9 cellular contexts compared by ENCODE assay signal in genomic region chr7:106421181-106421762, GRCh38.
DNase-seq lines count a peak whose midpoint lies in the region; ATAC-seq and TF ChIP-seq lines count a peak whose summit lies in the region.
"Had no signal": no experiment of that assay in that cellular context is flagged by ENCODE, and none has a peak within 500 bp of the region (broad histone marks: within the 10 kb centered on the region; RNA-seq: fewer than 3 reads in every experiment).

No MANE protein-coding gene starts in this region.

- H4K8ac ChIP-seq in trophoblast cell (ENCODE audit: low read depth, low read length): no peak overlapping the region

- peaks cover 4% of the 10 kb centered on the region for H3K9me3 ChIP-seq in trophoblast cell (ENCODE audit: insufficient read depth, low read depth, low read length)

- no peak overlapping the region for H2BK5ac ChIP-seq in trophoblast cell (ENCODE audit: low read depth, low read length, poor library complexity)

- H3K27ac Mint-ChIP-seq in activated CD8-positive, alpha-beta T cell treated with anti-CD3 and anti-CD28 coated beads for 36 hours: peak overlapping the region; percentile 91
- no peak overlapping the region for H3K27ac Mint-ChIP-seq in activated CD8-positive, alpha-beta T cell treated with anti-CD3 and anti-CD28 coated beads, Interleukin-2, amount 10 ng/mL, durations not matched to agents 7 days and 5 days
- H3K27ac Mint-ChIP-seq: T-cell had no signal

- H3K4me1 ChIP-seq in trophoblast cell (ENCODE audit: control insufficient read depth in 1 of 2, insufficient read depth in 2 of 2, low read length in 2 of 2): no peaks in the 10 kb centered on the region

- H3K4me3 Mint-ChIP-seq in activated CD8-positive, alpha-beta T cell treated with anti-CD3 and anti-CD28 coated beads for 36 hours: no peak overlapping the region
- no peak overlapping the region for H3K4me3 Mint-ChIP-seq in activated CD8-positive, alpha-beta T cell treated with anti-CD3 and anti-CD28 coated beads, Interleukin-2, amount 10 ng/mL, durations not matched to agents 7 days and 5 days
- H3K4me3 Mint-ChIP-seq: T-cell had no signal

- no peaks in the 10 kb centered on the region for H3K79me2 ChIP-seq in trophoblast cell (ENCODE audit: control insufficient read depth, insufficient read depth, low read length, poor library complexity)

- no peak for DNase-seq in activated CD8-positive, alpha-beta T cell treated with anti-CD3 and anti-CD28 coated beads for 36 hours
- DNase-seq in activated CD8-positive, alpha-beta T cell treated with anti-CD3 and anti-CD28 coated beads, Interleukin-2, amount 10 ng/mL, durations not matched to agents 7 days and 5 days: no peak
- DNase-seq in SIG-M5 treated with dmso at 0.1 percent for 504 hours (lab: John Stamatoyannopoulos, UW; ENCODE audit: unreplicated experiment) (peak; percentile 70), fibroblast of mammary gland (ENCODE audit: low read depth) (peak; percentile 94), trophoblast cell (peak; percentile 45 to 65), NK-92 (lab: John Stamatoyannopoulos, UW; ENCODE audit: unreplicated experiment) (no peak), NCI-H2081 treated with DMSO at 0.1 percent for 48 hours (lab: John Stamatoyannopoulos, UW) (no peak)

- no peaks in the 10 kb centered on the region for H3K36me3 ChIP-seq in trophoblast cell (ENCODE audit: control insufficient read depth in 1 of 2, insufficient read depth in 2 of 2, low read length in 2 of 2)

- WGBS in trophoblast cell (ENCODE audit: extremely low coverage, insufficient coverage, insufficient read length): no CpG with 5 or more reads among the region's 6 CpGs

- H4K12ac ChIP-seq in trophoblast cell (ENCODE audit: low read depth, low read length): no peak overlapping the region

- no peak overlapping the region for H3K14ac ChIP-seq in trophoblast cell (ENCODE audit: low read length)

- H2BK120ac ChIP-seq in trophoblast cell (ENCODE audit: insufficient read depth, low read length, poor library complexity): no peak overlapping the region

- CTCF ChIA-PET in activated CD8-positive, alpha-beta T cell treated with anti-CD3 and anti-CD28 coated beads for 36 hours (lab: Charles Lee): interaction anchor here (1.6 kb wide), 1 partner anchor 75 kb away, joined by 5 read pairs; no protein-coding TSS in a partner anchor
- CTCF ChIA-PET in activated CD8-positive, alpha-beta T cell treated with anti-CD3 and anti-CD28 coated beads, Interleukin-2, amount 10 ng/mL, durations not matched to agents 7 days and 5 days (lab: Charles Lee): interaction anchor here (1.2 kb wide), 1 partner anchor 27 kb away, joined by 3 read pairs; no protein-coding TSS in a partner anchor

- H3K79me1 ChIP-seq in trophoblast cell (ENCODE audit: low read length): no peaks in the 10 kb centered on the region

- no peak for ATAC-seq in activated CD8-positive, alpha-beta T cell treated with anti-CD3 and anti-CD28 coated beads for 36 hours
- no peak for ATAC-seq in activated CD8-positive, alpha-beta T cell treated with anti-CD3 and anti-CD28 coated beads, Interleukin-2, amount 10 ng/mL, durations not matched to agents 7 days and 5 days
- ATAC-seq in GM19023 (IDR thresholded peaks at IDR 0.05; ENCODE audit: unreplicated experiment): no peak
- ATAC-seq: T-cell had no signal

- no peak overlapping the region for H2AFZ ChIP-seq in trophoblast cell (ENCODE audit: insufficient read depth, low read length, poor library complexity)

- POLR2A ChIA-PET in activated CD8-positive, alpha-beta T cell treated with anti-CD3 and anti-CD28 coated beads for 36 hours (lab: Charles Lee): interaction anchor here (0.6 to 3.5 kb wide), 3 partner anchors 12 to 136 kb away, joined by 3 to 20 read pairs (median 15); partner anchors contain the start of gene NAMPT
- POLR2A ChIA-PET in activated CD8-positive, alpha-beta T cell treated with anti-CD3 and anti-CD28 coated beads, Interleukin-2, amount 10 ng/mL, durations not matched to agents 7 days and 5 days (lab: Charles Lee): no interaction called here

- no peak overlapping the region for H3K9ac ChIP-seq in trophoblast cell (ENCODE audit: low read length)

- H3K23ac ChIP-seq in trophoblast cell (ENCODE audit: low read length): no peak overlapping the region

- H3K36me3 Mint-ChIP-seq in activated CD8-positive, alpha-beta T cell treated with anti-CD3 and anti-CD28 coated beads for 36 hours (ENCODE audit: low read depth): peaks cover 29% of the 10 kb centered on the region
- H3K36me3 Mint-ChIP-seq in activated CD8-positive, alpha-beta T cell treated with anti-CD3 and anti-CD28 coated beads, Interleukin-2, amount 10 ng/mL, durations not matched to agents 7 days and 5 days (ENCODE audit: low read depth): no peaks in the 10 kb centered on the region
- H3K36me3 Mint-ChIP-seq: T-cell had no signal

- peaks cover 3% of the 10 kb centered on the region for H3K27me3 Mint-ChIP-seq in activated CD8-positive, alpha-beta T cell treated with anti-CD3 and anti-CD28 coated beads for 36 hours
- no peaks in the 10 kb centered on the region for H3K27me3 Mint-ChIP-seq in activated CD8-positive, alpha-beta T cell treated with anti-CD3 and anti-CD28 coated beads, Interleukin-2, amount 10 ng/mL, durations not matched to agents 7 days and 5 days (ENCODE audit: low read depth)

- no peak overlapping the region for H2BK12ac ChIP-seq in trophoblast cell (ENCODE audit: low read length)

- H4K91ac ChIP-seq in trophoblast cell (ENCODE audit: low read depth, low read length): no peak overlapping the region

- H3K18ac ChIP-seq in trophoblast cell (ENCODE audit: low read length): no peak overlapping the region

- H3K27me3 ChIP-seq in trophoblast cell (ENCODE audit: insufficient read depth, low read length): no peaks in the 10 kb centered on the region

- H3K27ac ChIP-seq in trophoblast cell (ENCODE audit: low read depth, low read length): no peak overlapping the region

- H3K4me2 ChIP-seq in trophoblast cell (ENCODE audit: low read length): no peak overlapping the region

- no peak overlapping the region for H2AK5ac ChIP-seq in trophoblast cell (ENCODE audit: low read length)

- no peak overlapping the region for H3K4me3 ChIP-seq in fibroblast of mammary gland (ENCODE audit: control insufficient read depth, low read depth, low read length)
- no peak overlapping the region for H3K4me3 ChIP-seq in trophoblast cell (ENCODE audit: low read depth, low read length)

- TF ChIP-seq CTCF in activated CD8-positive, alpha-beta T cell treated with anti-CD3 and anti-CD28 coated beads for 36 hours (IDR thresholded peaks at IDR 0.05): no peak
- TF ChIP-seq CTCF in fibroblast of mammary gland (conservative IDR thresholded peaks at IDR 0.05; ENCODE audit: control insufficient read depth, insufficient read depth, low read depth, low read length): no peak

- H3K9me3 Mint-ChIP-seq in activated CD8-positive, alpha-beta T cell treated with anti-CD3 and anti-CD28 coated beads for 36 hours: peaks cover 25% of the 10 kb centered on the region
- peaks cover 5% of the 10 kb centered on the region for H3K9me3 Mint-ChIP-seq in activated CD8-positive, alpha-beta T cell treated with anti-CD3 and anti-CD28 coated beads, Interleukin-2, amount 10 ng/mL, durations not matched to agents 7 days and 5 days (ENCODE audit: insufficient read depth)

- intact Hi-C loops in activated CD8-positive, alpha-beta T cell treated with anti-CD3 and anti-CD28 coated beads for 36 hours (cut with micrococcal nuclease): no loop called here

- H3K4me1 Mint-ChIP-seq in activated CD8-positive, alpha-beta T cell treated with anti-CD3 and anti-CD28 coated beads for 36 hours (ENCODE audit: low read depth): peaks cover 86% of the 10 kb centered on the region
- peaks cover 12% of the 10 kb centered on the region for H3K4me1 Mint-ChIP-seq in activated CD8-positive, alpha-beta T cell treated with anti-CD3 and anti-CD28 coated beads, Interleukin-2, amount 10 ng/mL, durations not matched to agents 7 days and 5 days (ENCODE audit: low read depth)

- no peak overlapping the region for H3K4ac ChIP-seq in trophoblast cell (ENCODE audit: low read depth, low read length)

Comparison
In these comparisons a context has a peak if more than half of its experiments do, and no peak if none do; other contexts are left out.
1. DNase-seq: peak in SIG-M5 treated with dmso at 0.1 percent for 504 hours (single experiment), fibroblast of mammary gland (single experiment) and trophoblast cell (2 of 2); none in activated CD8-positive, alpha-beta T cell treated with anti-CD3 and anti-CD28 coated beads for 36 hours (single experiment), activated CD8-positive, alpha-beta T cell treated with anti-CD3 and anti-CD28 coated beads, Interleukin-2, amount 10 ng/mL, durations not matched to agents 7 days and 5 days (single experiment), NK-92 (single experiment) and NCI-H2081 treated with DMSO at 0.1 percent for 48 hours (single experiment).